Comparison of ENCODE assay signal across 14 cellular contexts in the genomic region with DNA sequence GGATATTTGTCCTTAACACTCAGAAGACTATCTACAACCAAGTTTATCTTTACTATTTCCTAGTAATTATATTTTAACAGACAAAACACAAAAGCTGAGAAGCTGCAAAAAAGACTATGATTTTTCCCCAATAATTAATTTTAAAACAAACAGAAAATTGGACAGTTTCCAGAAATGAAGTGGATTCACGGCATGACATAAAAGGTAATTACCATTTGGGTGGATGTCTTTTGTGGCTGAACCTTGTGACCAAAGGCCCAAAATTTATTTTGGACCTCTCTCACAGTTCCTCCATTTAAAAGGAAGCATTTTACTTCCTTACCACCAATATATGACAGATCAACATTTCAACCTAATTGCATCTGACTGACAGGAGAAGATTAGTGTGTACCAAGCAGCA.
"Had no signal": no experiment of that assay in that cellular context is flagged by ENCODE, and none has a peak within 500 bp of the region (broad histone marks: within the 10 kb centered on the region; RNA-seq: fewer than 3 reads in every experiment).

No MANE protein-coding gene starts in this region.

- ATAC-seq: effector memory CD8-positive, alpha-beta T cell had no signal

- H3K27me3 Mint-ChIP-seq: activated B cell treated with CpG ODN at 0.5 μM for 24 hours; activated naive CD4-positive, alpha-beta T cell treated with anti-CD3 and anti-CD28 coated beads, Interleukin-2, amount 10 ng/mL, durations not matched to agents 7 days and 5 days; dendritic cell treated with granulocyte-macrophage colony-stimulating factor and Interleukin-4, amounts not matched to agents 40 ng/mL and 50 ng/mL, for 4 days; effector memory CD8-positive, alpha-beta T cell; type B pancreatic cell had no signal

- H3K36me3 Mint-ChIP-seq: activated naive CD4-positive, alpha-beta T cell treated with anti-CD3 and anti-CD28 coated beads, Interleukin-2, amount 10 ng/mL, durations not matched to agents 7 days and 5 days; type B pancreatic cell had no signal

- H3K9me3 Mint-ChIP-seq: activated B cell treated with CpG ODN at 0.5 μM for 24 hours; activated CD4-positive, alpha-beta T cell treated with anti-CD3 and anti-CD28 coated beads, Interleukin-2, amount 10 ng/mL, durations not matched to agents 24 days and 14 days; activated naive CD4-positive, alpha-beta T cell treated with anti-CD3 and anti-CD28 coated beads, Interleukin-2, amount 10 ng/mL, durations not matched to agents 7 days and 5 days; activated T-helper 2 cell treated with anti-CD3 and anti-CD28 coated beads, Interferon-gamma antibody, Interleukin-2, Interleukin-4, amounts not matched to agents 10 μg/mL and 5 μg/mL and 100 μg/mL, durations not matched to agents 14 hours and 24 hours and 36 hours; dendritic cell treated with granulocyte-macrophage colony-stimulating factor and Interleukin-4, amounts not matched to agents 40 ng/mL and 50 ng/mL, for 4 days; effector memory CD8-positive, alpha-beta T cell; type B pancreatic cell had no signal

- H3K4me3 Mint-ChIP-seq: activated B cell treated with CpG ODN at 0.5 μM for 24 hours; activated CD4-positive, alpha-beta T cell treated with anti-CD3 and anti-CD28 coated beads, Interleukin-2, amount 10 ng/mL, durations not matched to agents 24 days and 14 days; activated naive CD4-positive, alpha-beta T cell treated with anti-CD3 and anti-CD28 coated beads, Interleukin-2, amount 10 ng/mL, durations not matched to agents 7 days and 5 days; dendritic cell treated with granulocyte-macrophage colony-stimulating factor and Interleukin-4, amounts not matched to agents 40 ng/mL and 50 ng/mL, for 4 days; effector memory CD8-positive, alpha-beta T cell; type B pancreatic cell had no signal

- DNase-seq: activated B cell treated with CpG ODN at 0.5 μM for 24 hours; activated CD4-positive, alpha-beta T cell treated with anti-CD3 and anti-CD28 coated beads, Interleukin-2, amount 10 ng/mL, durations not matched to agents 24 days and 14 days; activated CD8-positive, alpha-beta memory T cell treated with anti-CD3 and anti-CD28 coated beads for 24 hours; activated naive CD4-positive, alpha-beta T cell treated with anti-CD3 and anti-CD28 coated beads, Interleukin-2, amount 10 ng/mL, durations not matched to agents 7 days and 5 days; adrenal gland; effector memory CD8-positive, alpha-beta T cell; erythroblast; mesendoderm; ovary; stimulated activated CD4-positive, alpha-beta T cell treated with anti-CD3 and anti-CD28 coated beads, Interleukin-12 subunit alpha, Interleukin-12 subunit beta, amount 100 ng/mL, for 4 hours; stimulated activated naive CD4-positive, alpha-beta T cell treated with Interleukin-2 at 50 U/mL for 16 hours had no signal

- H3K27ac Mint-ChIP-seq: activated B cell treated with CpG ODN at 0.5 μM for 24 hours; activated CD4-positive, alpha-beta T cell treated with anti-CD3 and anti-CD28 coated beads, Interleukin-2, amount 10 ng/mL, durations not matched to agents 24 days and 14 days; activated naive CD4-positive, alpha-beta T cell treated with anti-CD3 and anti-CD28 coated beads, Interleukin-2, amount 10 ng/mL, durations not matched to agents 7 days and 5 days; activated T-helper 2 cell treated with anti-CD3 and anti-CD28 coated beads, Interferon-gamma antibody, Interleukin-2, Interleukin-4, amounts not matched to agents 10 μg/mL and 5 μg/mL and 100 μg/mL, durations not matched to agents 14 hours and 24 hours and 36 hours; dendritic cell treated with granulocyte-macrophage colony-stimulating factor and Interleukin-4, amounts not matched to agents 40 ng/mL and 50 ng/mL, for 4 days; effector memory CD8-positive, alpha-beta T cell; type B pancreatic cell had no signal
